8 cellular contexts compared by ENCODE assay signal in the genomic region with DNA sequence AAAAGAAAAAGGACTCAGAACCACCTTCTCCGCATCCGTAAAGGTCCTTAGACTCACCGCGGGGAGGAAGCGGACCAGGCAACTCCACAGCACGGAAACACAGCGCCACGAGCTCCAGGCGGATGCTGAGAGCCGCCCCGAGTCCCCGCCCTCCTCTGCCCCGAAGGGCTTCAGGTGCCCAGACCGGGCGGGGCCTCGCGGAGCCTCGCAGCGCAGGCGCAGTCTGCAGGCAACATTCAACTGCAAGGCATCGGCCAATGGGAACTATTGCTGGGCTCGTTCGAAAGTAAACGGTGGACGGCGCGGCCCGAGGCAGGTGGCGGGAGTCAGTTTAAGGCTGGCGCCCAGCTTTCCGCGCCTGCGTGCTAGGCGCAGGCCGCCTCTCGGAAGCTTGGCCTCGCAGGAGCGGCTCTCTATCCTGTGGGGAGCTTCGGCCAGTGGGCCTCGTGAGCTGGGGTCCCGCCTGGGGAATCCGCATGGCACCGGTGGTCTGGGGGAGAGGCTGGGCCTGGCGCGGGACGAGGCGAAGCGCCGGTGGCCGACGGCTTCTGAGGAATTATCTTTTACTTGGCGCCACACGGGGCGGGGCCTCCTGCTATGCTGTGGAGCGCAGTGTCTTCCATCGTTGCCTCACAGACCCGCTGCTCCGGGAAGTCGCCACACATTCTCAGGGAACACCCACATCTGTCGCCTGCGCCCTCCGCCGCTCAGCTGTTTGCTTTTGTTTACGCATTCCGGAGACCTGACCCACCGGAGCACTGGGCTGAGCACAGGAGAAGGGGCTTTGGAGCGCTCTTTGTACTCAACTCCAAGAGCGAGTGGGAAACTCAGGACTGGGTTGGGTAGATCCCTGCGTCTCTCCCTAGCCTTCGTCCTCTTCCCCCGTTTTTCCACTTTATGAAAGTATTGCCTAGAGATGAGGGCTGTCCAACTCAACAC. TPM values are rescaled to one million over a fixed set of nuclear protein-coding genes. Genes with fewer than 3 reads are reported as not detected.
DNase-seq lines count a peak whose midpoint lies in the region; ATAC-seq and TF ChIP-seq lines count a peak whose summit lies in the region.

Gene TRIM59 (minus strand): TSS at position 127 of the 939 bp plus-strand sequence. CDS start 10,603 bp downstream, outside the sequence.

- ATAC-seq in GM18858 (IDR thresholded peaks at IDR 0.05; ENCODE audit: unreplicated experiment) (peak; percentile 92), HG03060 (IDR thresholded peaks at IDR 0.05; ENCODE audit: low read depth, unreplicated experiment) (peak; percentile 95)

- DNase-seq in NCI-H774 (lab: John Stamatoyannopoulos, UW) = peak; percentile 65
- DNase-seq in activated CD8-positive, alpha-beta memory T cell treated with anti-CD3 and anti-CD28 coated beads, Interleukin-2, amount 50 U/mL, for 24 hours (ENCODE audit: extremely low read depth) = peak; percentile 91
- peak; percentile 94 for DNase-seq in endothelial cell (ENCODE audit: low spot score)
- peak; percentile 83 for DNase-seq in stimulated activated CD8-positive, alpha-beta memory T cell treated with anti-CD3 and anti-CD28 coated beads, Interleukin-15, amount 100 ng/mL, for 24 hours (ENCODE audit: low read depth)
- DNase-seq in HAP-1 (ENCODE audit: low spot score in 2 of 2) = no peak

- no peaks in the 10 kb centered on the region for H3K9me3 Mint-ChIP-seq in endothelial cell (ENCODE audit: unreplicated experiment)

- H3K36me3 ChIP-seq in mesodermal cell (ENCODE audit: control insufficient read depth, insufficient read depth, low read length) (peaks cover 19% of the 10 kb centered on the region), HAP-1 (replicated peaks) (no peaks in the 10 kb centered on the region)

- peak within 1 kb of the TSS; percentile 96 for H3K27ac Mint-ChIP-seq in endothelial cell (ENCODE audit: unreplicated experiment)

- H3K4me3 ChIP-seq in mesodermal cell (ENCODE audit: extremely low read depth, insufficient read depth, low read length, poor library complexity, severe bottlenecking) = peak within 1 kb of the TSS; percentile 84
- H3K4me3 ChIP-seq in HAP-1 = no peak within 1 kb of the TSS

- H3K36me3 Mint-ChIP-seq in endothelial cell (ENCODE audit: low read depth, unreplicated experiment) = peaks cover 4% of the 10 kb centered on the region

- H3K27me3 ChIP-seq in HAP-1 (ENCODE audit: low read depth) = no peaks in the 10 kb centered on the region

- peaks cover 14% of the 10 kb centered on the region for H3K4me1 Mint-ChIP-seq in endothelial cell (ENCODE audit: unreplicated experiment)

- H3K27ac ChIP-seq in mesodermal cell (ENCODE audit: low read depth, low read length, severe bottlenecking) = peak within 1 kb of the TSS; percentile 94

- peak within 1 kb of the TSS; percentile 97 for H3K4me3 Mint-ChIP-seq in endothelial cell (ENCODE audit: unreplicated experiment)

- TF ChIP-seq CTCF in endothelial cell (IDR thresholded peaks at IDR 0.05; ENCODE audit: unreplicated experiment) = no peak

- peaks cover 2% of the 10 kb centered on the region for H3K27me3 Mint-ChIP-seq in endothelial cell (ENCODE audit: unreplicated experiment)

- H3K9me3 ChIP-seq in mesodermal cell (ENCODE audit: control insufficient read depth, low read length) (peaks cover 3% of the 10 kb centered on the region), HAP-1 (no peaks in the 10 kb centered on the region)

- 0 to 2% methylated on average over 67 to 68 of the region's 71 CpGs for WGBS in mesodermal cell (ENCODE audit: insufficient coverage in 2 of 2), 2 experiments

- H3K4me1 ChIP-seq in mesodermal cell (ENCODE audit: control insufficient read depth, insufficient read depth, low read length, poor library complexity, severe bottlenecking) (peaks cover 9% of the 10 kb centered on the region), HAP-1 (no peaks in the 10 kb centered on the region)

- in situ Hi-C loops in HAP-1 (cut with MboI; ENCODE audit: low sequenced_read_pairs) = no loop called here

RNA-seq across cellular contexts. Expression of gene TRIM59, which starts in this region (rescaled TPM):
- 12.8 TPM for total RNA-seq in endothelial cell (ENCODE audit: unreplicated experiment)
- 29.1 TPM for polyA plus RNA-seq in mesodermal cell (2013, experiment 1 of 2)
- 34.0 TPM for polyA plus RNA-seq in mesodermal cell (2013, experiment 2 of 2)

Comparison
In these comparisons a context has a peak if more than half of its experiments do, and no peak if none do; other contexts are left out.
1. DNase-seq: peak in NCI-H774 (single experiment), activated CD8-positive, alpha-beta memory T cell treated with anti-CD3 and anti-CD28 coated beads, Interleukin-2, amount 50 U/mL, for 24 hours (single experiment), endothelial cell (single experiment) and stimulated activated CD8-positive, alpha-beta memory T cell treated with anti-CD3 and anti-CD28 coated beads, Interleukin-15, amount 100 ng/mL, for 24 hours (single experiment); none in HAP-1 (0 of 2).